ENCODE assay signal across 8 cellular contexts in genomic region chr5:173781826-173782670, GRCh38.
DNase-seq lines count a peak whose midpoint lies in the region; ATAC-seq and TF ChIP-seq lines count a peak whose summit lies in the region.

No MANE protein-coding gene starts in this region.

- TF ChIP-seq POLR2A in breast epithelium (IDR thresholded peaks at IDR 0.05) = no peak

- POLR2A ChIA-PET in AG04449 (lab: Yijun Ruan, JAX) = no interaction called here
- POLR2A ChIA-PET in activated B cell treated with CpG ODN at 0.5 μM for 24 hours (lab: Charles Lee) = no interaction called here

- DNase-seq in AG04449 (ENCODE audit: low read depth, low spot score) (peak; percentile 46), HT1080 (ENCODE audit: low read depth) (peak; percentile 88), activated B cell treated with CpG ODN at 0.5 μM for 24 hours (peak; percentile 50), breast epithelium (ENCODE audit: low spot score in 2 of 2) (peak; percentile 71 to 76), kidney epithelial cell (ENCODE audit: low read depth) (peak; percentile 61), GM19240 (ENCODE audit: insufficient read length, low spot score) (no peak)
- peak; percentile 9 to 24 for DNase-seq in stimulated activated CD4-positive, alpha-beta T cell treated with anti-CD3 and anti-CD28 coated beads, Interleukin-1b, Interleukin-23, amount 100 ng/mL, for 1 hour (ENCODE audit: low read depth in 2 of 2)

- TF ChIP-seq CTCF in AG04449 (IDR thresholded peaks at IDR 0.05; ENCODE audit: insufficient read depth, low read length, missing control alignments) (no peak), activated B cell treated with CpG ODN at 0.5 μM for 24 hours (IDR thresholded peaks at IDR 0.05) (no peak), breast epithelium (IDR thresholded peaks at IDR 0.05) (no peak), kidney epithelial cell (IDR thresholded peaks at IDR 0.05; ENCODE audit: insufficient read depth, low read length, poor library complexity, severe bottlenecking) (no peak)

- H3K4me3 ChIP-seq in AG04449 (ENCODE audit: low read depth, low read length) (no peak overlapping the region), breast epithelium (peak overlapping the region in 1 of 3 donors; percentile 12), kidney epithelial cell (ENCODE audit: low read depth, low read length) (no peak overlapping the region)

- peaks cover 61% of the 10 kb centered on the region for H3K4me1 Mint-ChIP-seq in activated B cell treated with CpG ODN at 0.5 μM for 24 hours

- CTCF ChIA-PET in AG04449 (lab: Yijun Ruan, JAX) = no interaction called here
- CTCF ChIA-PET in activated B cell treated with CpG ODN at 0.5 μM for 24 hours (lab: Charles Lee) = no interaction called here

- ATAC-seq in activated B cell treated with CpG ODN at 0.5 μM for 24 hours (ENCODE audit: low read depth) (peak; percentile 77), GM21447 (IDR thresholded peaks at IDR 0.05; ENCODE audit: unreplicated experiment) (no peak)

- no peaks in the 10 kb centered on the region for H3K9me3 ChIP-seq in breast epithelium

- peak overlapping the region; percentile 82 to 87 for H3K27ac ChIP-seq in breast epithelium

- H3K36me3 ChIP-seq in breast epithelium = no peaks in the 10 kb centered on the region
- no peaks in the 10 kb centered on the region for H3K36me3 ChIP-seq in kidney epithelial cell (ENCODE audit: control insufficient read depth, insufficient read depth, low read length)

- intact Hi-C loops in activated B cell treated with CpG ODN at 0.5 μM for 24 hours (cut with micrococcal nuclease) (loop anchor here (1.0 to 5.0 kb wide), 2 partner anchors 100 to 106 kb away; partner anchors contain the start of gene CPEB4), breast epithelium (cut with DNase I; ENCODE audit: low total_unique reads) (no loop called here)

- H3K4me3 Mint-ChIP-seq in activated B cell treated with CpG ODN at 0.5 μM for 24 hours = peak overlapping the region; percentile 66

- peaks cover 0 to 14% of the 10 kb centered on the region in 2 donors for H3K4me1 ChIP-seq in breast epithelium

- no peaks in the 10 kb centered on the region for H3K27me3 Mint-ChIP-seq in activated B cell treated with CpG ODN at 0.5 μM for 24 hours

- H3K36me3 Mint-ChIP-seq in activated B cell treated with CpG ODN at 0.5 μM for 24 hours (ENCODE audit: low read depth) = no peaks in the 10 kb centered on the region

- peak overlapping the region; percentile 78 for H3K27ac Mint-ChIP-seq in activated B cell treated with CpG ODN at 0.5 μM for 24 hours

- no peaks in the 10 kb centered on the region for H3K9me3 Mint-ChIP-seq in activated B cell treated with CpG ODN at 0.5 μM for 24 hours

- no peaks in the 10 kb centered on the region for H3K27me3 ChIP-seq in breast epithelium
- no peaks in the 10 kb centered on the region for H3K27me3 ChIP-seq in kidney epithelial cell (ENCODE audit: control insufficient read depth, insufficient read depth, low read length)
